Comparison of ENCODE assay signal across 16 cellular contexts in the genomic region with DNA sequence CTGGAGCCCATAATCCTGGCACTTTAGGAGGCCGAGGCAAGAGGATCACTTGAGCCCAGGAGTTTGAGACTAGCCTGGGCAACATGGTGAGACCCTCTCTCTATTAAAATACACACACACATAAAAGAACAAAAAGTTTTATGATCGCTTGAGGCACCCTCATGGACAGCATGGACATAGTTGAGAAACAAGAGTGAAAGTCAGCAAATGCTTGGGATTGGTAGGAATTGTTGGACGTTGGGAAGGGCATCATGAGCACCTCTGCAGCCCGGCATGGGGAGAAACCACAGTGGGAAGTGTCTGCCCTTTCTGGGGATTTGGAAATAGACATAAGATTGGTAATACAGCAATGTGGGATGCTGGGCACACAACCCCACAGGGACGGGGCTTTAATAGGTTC.
A peak's percentile ranks its signal among the peaks of the same experiment; 100 is the strongest.
DNase-seq lines count a peak whose midpoint lies in the region; ATAC-seq and TF ChIP-seq lines count a peak whose summit lies in the region.
"Had no signal": no experiment of that assay in that cellular context is flagged by ENCODE, and none has a peak within 500 bp of the region (broad histone marks: within the 10 kb centered on the region; RNA-seq: fewer than 3 reads in every experiment).

No MANE protein-coding gene starts in this region.

- peak overlapping the region; percentile 37 for H3K27ac Mint-ChIP-seq in activated naive CD4-positive, alpha-beta T cell treated with anti-CD3 and anti-CD28 coated beads, Interleukin-2, amount 50 U/mL, for 24 hours
- peak overlapping the region; percentile 4 for H3K27ac Mint-ChIP-seq in activated T-helper 2 cell treated with anti-CD3 and anti-CD28 coated beads, Interferon-gamma antibody, Interleukin-2, Interleukin-4, amounts not matched to agents 10 μg/mL and 5 μg/mL and 100 μg/mL, durations not matched to agents 14 hours and 24 hours and 36 hours
- H3K27ac Mint-ChIP-seq: CD4-positive, alpha-beta T cell; H9 had no signal

- H3K27me3 ChIP-seq in liver (ENCODE audit: control insufficient read depth in 4 of 4, insufficient read depth in 4 of 4, low read length in 3 of 4) = no peaks in the 10 kb centered on the region
- no peaks in the 10 kb centered on the region for H3K27me3 ChIP-seq in suprapubic skin
- H3K27me3 ChIP-seq: BLaER1 treated with 17β-estradiol and CSF1 and Interleukin-3, amounts not matched to agents 10 nM and 100 nM had no signal

- intact Hi-C loops in activated T-helper 2 cell treated with anti-CD3 and anti-CD28 coated beads, Interferon-gamma antibody, Interleukin-2, Interleukin-4, amounts not matched to agents 10 μg/mL and 5 μg/mL and 100 μg/mL, durations not matched to agents 14 hours and 24 hours and 36 hours (cut with micrococcal nuclease) = loop anchor here (1.0 kb wide), 1 partner anchor 18 kb away; no protein-coding TSS in a partner anchor

- H3K4me3 ChIP-seq in liver (ENCODE audit: low read depth in 1 of 3, low read length in 3 of 3) (no peak overlapping the region), suprapubic skin (no peak overlapping the region)
- H3K4me3 ChIP-seq: BLaER1 treated with 17β-estradiol and CSF1 and Interleukin-3, amounts not matched to agents 10 nM and 100 nM; GM12878 had no signal

- H3K4me1 ChIP-seq in liver (ENCODE audit: control insufficient read depth in 4 of 4, insufficient read depth in 4 of 4, low read length in 3 of 4) (peaks cover 1 to 16% (median 9%) of the 10 kb centered on the region in 4 donors), suprapubic skin (no peaks in the 10 kb centered on the region)
- H3K4me1 ChIP-seq: BLaER1 treated with 17β-estradiol and CSF1 and Interleukin-3, amounts not matched to agents 10 nM and 100 nM had no signal

- H3K9ac ChIP-seq in liver (ENCODE audit: low read depth in 1 of 2, low read length in 2 of 2) = no peak overlapping the region
- H3K9ac ChIP-seq: BLaER1 treated with 17β-estradiol and CSF1 and Interleukin-3, amounts not matched to agents 10 nM and 100 nM had no signal

- no peaks in the 10 kb centered on the region for H3K27me3 Mint-ChIP-seq in activated naive CD4-positive, alpha-beta T cell treated with anti-CD3 and anti-CD28 coated beads, Interleukin-2, amount 50 U/mL, for 24 hours
- H3K27me3 Mint-ChIP-seq in activated T-helper 2 cell treated with anti-CD3 and anti-CD28 coated beads, Interferon-gamma antibody, Interleukin-2, Interleukin-4, amounts not matched to agents 10 μg/mL and 5 μg/mL and 100 μg/mL, durations not matched to agents 14 hours and 24 hours and 36 hours (ENCODE audit: low read depth) = no peaks in the 10 kb centered on the region
- H3K27me3 Mint-ChIP-seq: CD4-positive, alpha-beta T cell had no signal

- peak overlapping the region; percentile 24 to 51 for H3K27ac ChIP-seq in liver (ENCODE audit: low read depth in 1 of 2, low read length in 2 of 2)
- H3K27ac ChIP-seq in suprapubic skin = no peak overlapping the region
- H3K27ac ChIP-seq: BLaER1 treated with 17β-estradiol and CSF1 and Interleukin-3, amounts not matched to agents 10 nM and 100 nM had no signal

- H3K4me1 Mint-ChIP-seq in activated naive CD4-positive, alpha-beta T cell treated with anti-CD3 and anti-CD28 coated beads, Interleukin-2, amount 50 U/mL, for 24 hours = peaks cover 26% of the 10 kb centered on the region
- peaks cover 26% of the 10 kb centered on the region for H3K4me1 Mint-ChIP-seq in activated T-helper 2 cell treated with anti-CD3 and anti-CD28 coated beads, Interferon-gamma antibody, Interleukin-2, Interleukin-4, amounts not matched to agents 10 μg/mL and 5 μg/mL and 100 μg/mL, durations not matched to agents 14 hours and 24 hours and 36 hours (ENCODE audit: low read depth)

- H3K9me3 Mint-ChIP-seq in activated naive CD4-positive, alpha-beta T cell treated with anti-CD3 and anti-CD28 coated beads, Interleukin-2, amount 50 U/mL, for 24 hours = no peaks in the 10 kb centered on the region
- H3K9me3 Mint-ChIP-seq in activated T-helper 2 cell treated with anti-CD3 and anti-CD28 coated beads, Interferon-gamma antibody, Interleukin-2, Interleukin-4, amounts not matched to agents 10 μg/mL and 5 μg/mL and 100 μg/mL, durations not matched to agents 14 hours and 24 hours and 36 hours = peaks cover 15% of the 10 kb centered on the region
- H3K9me3 Mint-ChIP-seq: CD4-positive, alpha-beta T cell; H9 had no signal

- DNase-seq in activated naive CD4-positive, alpha-beta T cell treated with anti-CD3 and anti-CD28 coated beads, Interleukin-2, amount 50 U/mL, for 16 hours = no peak
- no peak for DNase-seq in activated T-helper 2 cell treated with anti-CD3 and anti-CD28 coated beads, Interferon-gamma antibody, Interleukin-2, Interleukin-4, amounts not matched to agents 10 μg/mL and 5 μg/mL and 100 μg/mL, durations not matched to agents 14 hours and 24 hours and 36 hours (ENCODE audit: low spot score)
- DNase-seq in suprapubic skin (ENCODE audit: low spot score in 2 of 2) = no peak
- DNase-seq in inferior parietal cortex (ENCODE audit: extremely low spot score) = no peak
- DNase-seq: 8988T; Calu3; CD4-positive, alpha-beta T cell; DMS 273 treated with DMSO at 0.1 percent for 48 hours; DMS79; GOT3; H9 had no signal

- H3K36me3 ChIP-seq in liver (ENCODE audit: control insufficient read depth in 4 of 4, insufficient read depth in 3 of 4, low read depth in 1 of 4, low read length in 3 of 4) = no peaks in the 10 kb centered on the region
- no peaks in the 10 kb centered on the region for H3K36me3 ChIP-seq in suprapubic skin
- H3K36me3 ChIP-seq: BLaER1 treated with 17β-estradiol and CSF1 and Interleukin-3, amounts not matched to agents 10 nM and 100 nM had no signal

- no peaks in the 10 kb centered on the region for H3K36me3 Mint-ChIP-seq in activated naive CD4-positive, alpha-beta T cell treated with anti-CD3 and anti-CD28 coated beads, Interleukin-2, amount 50 U/mL, for 24 hours
- peaks cover 11% of the 10 kb centered on the region for H3K36me3 Mint-ChIP-seq in activated T-helper 2 cell treated with anti-CD3 and anti-CD28 coated beads, Interferon-gamma antibody, Interleukin-2, Interleukin-4, amounts not matched to agents 10 μg/mL and 5 μg/mL and 100 μg/mL, durations not matched to agents 14 hours and 24 hours and 36 hours (ENCODE audit: low read depth)

- TF ChIP-seq EP300 in suprapubic skin (IDR thresholded peaks at IDR 0.05) = no peak

- no peak for TF ChIP-seq RAD21 in liver (IDR thresholded peaks at IDR 0.05)

- WGBS in liver = 56% methylated on average over 5 of the region's 5 CpGs
- WGBS in suprapubic skin = 82% methylated on average over 5 of the region's 5 CpGs

- H3K9me3 ChIP-seq in liver (ENCODE audit: control insufficient read depth in 4 of 4, low read length in 3 of 4) (no peaks in the 10 kb centered on the region), suprapubic skin (no peaks in the 10 kb centered on the region)
- H3K9me3 ChIP-seq: BLaER1 treated with 17β-estradiol and CSF1 and Interleukin-3, amounts not matched to agents 10 nM and 100 nM had no signal

- TF ChIP-seq POLR2A in suprapubic skin (IDR thresholded peaks at IDR 0.05) = no peak

- no peak for TF ChIP-seq CTCF in liver (IDR thresholded peaks at IDR 0.05; ENCODE audit: low read depth, low read length, missing input control)
- no peak for TF ChIP-seq CTCF in suprapubic skin (IDR thresholded peaks at IDR 0.05)

- ATAC-seq in GM21515 (IDR thresholded peaks at IDR 0.05; ENCODE audit: unreplicated experiment) = no peak
- ATAC-seq: GM12878 had no signal

- H3K4me3 Mint-ChIP-seq in activated naive CD4-positive, alpha-beta T cell treated with anti-CD3 and anti-CD28 coated beads, Interleukin-2, amount 50 U/mL, for 24 hours = no peak overlapping the region
- no peak overlapping the region for H3K4me3 Mint-ChIP-seq in activated T-helper 2 cell treated with anti-CD3 and anti-CD28 coated beads, Interferon-gamma antibody, Interleukin-2, Interleukin-4, amounts not matched to agents 10 μg/mL and 5 μg/mL and 100 μg/mL, durations not matched to agents 14 hours and 24 hours and 36 hours (ENCODE audit: low read depth)
- H3K4me3 Mint-ChIP-seq: CD4-positive, alpha-beta T cell; H9 had no signal

TF ChIP-seq in liver, 16 proteins besides CTCF, POLR2A, EP300 and RAD21:
- TF ChIP-seq EGR1 (IDR thresholded peaks at IDR 0.05; ENCODE audit: low read depth in 2 of 2) (peak in 1 of 2 donors; percentile 15), HNF4A (conservative IDR thresholded peaks at IDR 0.05) (no peak), HNF4G (IDR thresholded peaks at IDR 0.05) (no peak), TAF1 (conservative IDR thresholded peaks at IDR 0.05) (no peak), JUND (IDR thresholded peaks at IDR 0.05) (no peak), YY1 (IDR thresholded peaks at IDR 0.05) (peak; percentile 51), FOXA1 (IDR thresholded peaks at IDR 0.05) (no peak), GABPA (IDR thresholded peaks at IDR 0.05 in 1 of 2, conservative IDR thresholded peaks at IDR 0.05 in 1 of 2) (no peak)
- TF ChIP-seq, protein P1, sequence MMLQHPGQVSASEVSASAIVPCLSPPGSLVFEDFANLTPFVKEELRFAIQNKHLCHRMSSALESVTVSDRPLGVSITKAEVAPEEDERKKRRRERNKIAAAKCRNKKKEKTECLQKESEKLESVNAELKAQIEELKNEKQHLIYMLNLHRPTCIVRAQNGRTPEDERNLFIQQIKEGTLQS (IDR thresholded peaks at IDR 0.05) = no peak
- TF ChIP-seq, protein P2, sequence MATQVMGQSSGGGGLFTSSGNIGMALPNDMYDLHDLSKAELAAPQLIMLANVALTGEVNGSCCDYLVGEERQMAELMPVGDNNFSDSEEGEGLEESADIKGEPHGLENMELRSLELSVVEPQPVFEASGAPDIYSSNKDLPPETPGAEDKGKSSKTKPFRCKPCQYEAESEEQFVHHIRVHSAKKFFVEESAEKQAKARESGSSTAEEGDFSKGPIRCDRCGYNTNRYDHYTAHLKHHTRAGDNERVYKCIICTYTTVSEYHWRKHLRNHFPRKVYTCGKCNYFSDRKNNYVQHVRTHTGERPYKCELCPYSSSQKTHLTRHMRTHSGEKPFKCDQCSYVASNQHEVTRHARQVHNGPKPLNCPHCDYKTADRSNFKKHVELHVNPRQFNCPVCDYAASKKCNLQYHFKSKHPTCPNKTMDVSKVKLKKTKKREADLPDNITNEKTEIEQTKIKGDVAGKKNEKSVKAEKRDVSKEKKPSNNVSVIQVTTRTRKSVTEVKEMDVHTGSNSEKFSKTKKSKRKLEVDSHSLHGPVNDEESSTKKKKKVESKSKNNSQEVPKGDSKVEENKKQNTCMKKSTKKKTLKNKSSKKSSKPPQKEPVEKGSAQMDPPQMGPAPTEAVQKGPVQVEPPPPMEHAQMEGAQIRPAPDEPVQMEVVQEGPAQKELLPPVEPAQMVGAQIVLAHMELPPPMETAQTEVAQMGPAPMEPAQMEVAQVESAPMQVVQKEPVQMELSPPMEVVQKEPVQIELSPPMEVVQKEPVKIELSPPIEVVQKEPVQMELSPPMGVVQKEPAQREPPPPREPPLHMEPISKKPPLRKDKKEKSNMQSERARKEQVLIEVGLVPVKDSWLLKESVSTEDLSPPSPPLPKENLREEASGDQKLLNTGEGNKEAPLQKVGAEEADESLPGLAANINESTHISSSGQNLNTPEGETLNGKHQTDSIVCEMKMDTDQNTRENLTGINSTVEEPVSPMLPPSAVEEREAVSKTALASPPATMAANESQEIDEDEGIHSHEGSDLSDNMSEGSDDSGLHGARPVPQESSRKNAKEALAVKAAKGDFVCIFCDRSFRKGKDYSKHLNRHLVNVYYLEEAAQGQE (IDR thresholded peaks at IDR 0.05) = no peak
TF ChIP-seq in liver: peak in this region for 2.
